ENCODE assay signal across 25 cellular contexts in genomic region chr12:2347137-2347843, GRCh38.
DNase-seq lines count a peak whose midpoint lies in the region; ATAC-seq, FAIRE-seq and TF ChIP-seq lines count a peak whose summit lies in the region.
"Had no signal": no experiment of that assay in that cellular context is flagged by ENCODE, and none has a peak within 500 bp of the region (broad histone marks: within the 10 kb centered on the region; RNA-seq: fewer than 3 reads in every experiment).

No MANE protein-coding gene starts in this region.

- H3K27me3 Mint-ChIP-seq in astrocyte (ENCODE audit: low read depth, unreplicated experiment): peaks cover 30% of the 10 kb centered on the region
- H3K27me3 Mint-ChIP-seq: stimulated activated naive CD8-positive, alpha-beta T cell treated with anti-CD3 and anti-CD28 coated beads, Interleukin-15, Interleukin-2, amounts not matched to agents 100 ng/mL and 50 ng/mL, for 24 hours had no signal

- no peak overlapping the region for H3K18ac ChIP-seq in mesendoderm (ENCODE audit: low read length)

- intact Hi-C loops in stomach (cut with DNase I; ENCODE audit: low total_unique reads): no loop called here

- H3K4me3 Mint-ChIP-seq in astrocyte (ENCODE audit: unreplicated experiment): no peak overlapping the region
- H3K4me3 Mint-ChIP-seq: activated CD4-positive, alpha-beta T cell treated with anti-CD3 and anti-CD28 coated beads, Interleukin-2, amount 10 ng/mL, durations not matched to agents 24 days and 14 days; GM23338; stimulated activated naive CD8-positive, alpha-beta T cell treated with anti-CD3 and anti-CD28 coated beads, Interleukin-15, Interleukin-2, amounts not matched to agents 100 ng/mL and 50 ng/mL, for 24 hours had no signal

- DNase-seq in EL: peak; percentile 31
- no peak for DNase-seq in astrocyte (ENCODE audit: low read depth)
- DNase-seq in islet precursor cell: peak; percentile 26
- DNase-seq in stomach: no peak
- DNase-seq in mesendoderm: no peak
- no peak for DNase-seq in NCI-H2171 (lab: John Stamatoyannopoulos, UW)
- DNase-seq: ACHN; activated CD4-positive, alpha-beta T cell treated with anti-CD3 and anti-CD28 coated beads, Interleukin-2, amount 10 ng/mL, durations not matched to agents 24 days and 14 days; body of pancreas; Calu3; MM.1S; mucosa of descending colon; NCI-H1436 treated with DMSO at 0.1 percent for 48 hours; NCI-H2171 treated with DMSO at 0.1 percent for 48 hours; NCI-H524 treated with DMSO at 0.1 percent for 48 hours; SK-N-SH; stimulated activated CD4-positive, alpha-beta T cell treated with anti-CD3 and anti-CD28 coated beads, Interleukin-4, amount 100 ng/mL, for 4 hours had no signal

- ATAC-seq in HG03520 (IDR thresholded peaks at IDR 0.05; ENCODE audit: unreplicated experiment) (no peak), GM18858 (IDR thresholded peaks at IDR 0.05; ENCODE audit: unreplicated experiment) (no peak)
- ATAC-seq: activated naive CD4-positive, alpha-beta T cell treated with anti-CD3 and anti-CD28 coated beads, Interleukin-2, amount 50 U/mL, for 72 hours; body of pancreas; GM23338 had no signal

- no peak overlapping the region for H3K56ac ChIP-seq in mesendoderm (ENCODE audit: low read length)

- H3K36me3 ChIP-seq in astrocyte (ENCODE audit: insufficient read depth, low read length) (no peaks in the 10 kb centered on the region), stomach (no peaks in the 10 kb centered on the region), mesendoderm (ENCODE audit: control insufficient read depth, insufficient read depth, low read length) (no peaks in the 10 kb centered on the region)
- H3K36me3 ChIP-seq: neutrophil had no signal

- H3K79me1 ChIP-seq in mesendoderm (ENCODE audit: low read length): no peaks in the 10 kb centered on the region

- no peak overlapping the region for H2AFZ ChIP-seq in astrocyte (ENCODE audit: low read depth, low read length)
- H2AFZ ChIP-seq: GM23338 had no signal

- H2BK120ac ChIP-seq in mesendoderm (ENCODE audit: low read depth, low read length): no peak overlapping the region

- H3K4me2 ChIP-seq in astrocyte (ENCODE audit: low read length) (no peak overlapping the region), mesendoderm (ENCODE audit: low read length) (no peak overlapping the region)
- H3K4me2 ChIP-seq: GM23338, SK-N-SH had no signal

- no peak for FAIRE-seq in astrocyte (lab: Jason Lieb, UNC)
- FAIRE-seq: colon had no signal

- TF ChIP-seq CTCF in astrocyte (IDR thresholded peaks at IDR 0.05; ENCODE audit: insufficient read depth, low read depth, low read length) (no peak), stomach (IDR thresholded peaks at IDR 0.05) (no peak)

- H3K9ac ChIP-seq in astrocyte (ENCODE audit: low read length): no peak overlapping the region
- no peak overlapping the region for H3K9ac ChIP-seq in mesendoderm (ENCODE audit: low read length)
- H3K9ac ChIP-seq: SK-N-SH had no signal

- TF ChIP-seq POLR2A in stomach (IDR thresholded peaks at IDR 0.05): no peak

- H3K27ac ChIP-seq in astrocyte (ENCODE audit: low read depth, low read length) (no peak overlapping the region), stomach (peak overlapping the region in 3 of 5 donors; percentile 54 to 82 (median 61)), mesendoderm (ENCODE audit: low read depth, low read length) (no peak overlapping the region)
- H3K27ac ChIP-seq: body of pancreas, C4-2B, neutrophil had no signal

- H2BK5ac ChIP-seq in mesendoderm (ENCODE audit: low read length): no peak overlapping the region

- no peak overlapping the region for H3K4ac ChIP-seq in mesendoderm (ENCODE audit: low read depth, low read length)

- H3K27ac Mint-ChIP-seq in astrocyte (ENCODE audit: unreplicated experiment): peak overlapping the region; percentile 55
- H3K27ac Mint-ChIP-seq: activated CD4-positive, alpha-beta T cell treated with anti-CD3 and anti-CD28 coated beads, Interleukin-2, amount 10 ng/mL, durations not matched to agents 24 days and 14 days; activated naive CD4-positive, alpha-beta T cell treated with anti-CD3 and anti-CD28 coated beads, Interleukin-2, amount 50 U/mL, for 72 hours; GM23338; stimulated activated naive CD8-positive, alpha-beta T cell treated with anti-CD3 and anti-CD28 coated beads, Interleukin-15, Interleukin-2, amounts not matched to agents 100 ng/mL and 50 ng/mL, for 24 hours had no signal

- no peaks in the 10 kb centered on the region for H3K4me1 ChIP-seq in astrocyte (ENCODE audit: insufficient read depth, low read length)
- H3K4me1 ChIP-seq in stomach: peaks cover 6 to 65% (median 38%) of the 10 kb centered on the region in 4 donors
- H3K4me1 ChIP-seq in mesendoderm (ENCODE audit: control insufficient read depth, low read depth, low read length): no peaks in the 10 kb centered on the region
- H3K4me1 ChIP-seq: body of pancreas had no signal

- TF ChIP-seq EP300 in stomach (IDR thresholded peaks at IDR 0.05): no peak

- H4K5ac ChIP-seq in mesendoderm (ENCODE audit: low read length): no peak overlapping the region

- H4K20me1 ChIP-seq in astrocyte (ENCODE audit: insufficient read depth, low read length): no peaks in the 10 kb centered on the region

- H3K9me3 ChIP-seq in astrocyte (ENCODE audit: insufficient read depth, low read depth, low read length) (no peaks in the 10 kb centered on the region), stomach (no peaks in the 10 kb centered on the region)
- H3K9me3 ChIP-seq: body of pancreas, mucosa of descending colon, neutrophil, SK-N-SH had no signal

- H3K4me3 ChIP-seq in astrocyte (ENCODE audit: insufficient read depth, low read depth, low read length): no peak overlapping the region
- no peak overlapping the region for H3K4me3 ChIP-seq in stomach
- H3K4me3 ChIP-seq in mesendoderm (ENCODE audit: low read length): no peak overlapping the region
- H3K4me3 ChIP-seq: body of pancreas, GM23338, mucosa of descending colon had no signal

- H3K4me1 Mint-ChIP-seq in astrocyte (ENCODE audit: low read depth, unreplicated experiment): no peaks in the 10 kb centered on the region
- H3K4me1 Mint-ChIP-seq: activated CD4-positive, alpha-beta T cell treated with anti-CD3 and anti-CD28 coated beads, Interleukin-2, amount 10 ng/mL, durations not matched to agents 24 days and 14 days had no signal

- no peak overlapping the region for H3K23ac ChIP-seq in mesendoderm (ENCODE audit: low read length)

- 84 to 91% (median 87%) methylated on average over 6 of the region's 6 CpGs for WGBS in stomach, 5 donors
- no CpG with 5 or more reads among the region's 6 CpGs for WGBS in mesendoderm (ENCODE audit: extremely low coverage, insufficient coverage, low lambda C conversion rate)

- no peak overlapping the region for H4K8ac ChIP-seq in mesendoderm (ENCODE audit: low read depth, low read length)

- no peaks in the 10 kb centered on the region for H3K79me2 ChIP-seq in astrocyte (ENCODE audit: insufficient read depth, low read length)
- no peaks in the 10 kb centered on the region for H3K79me2 ChIP-seq in mesendoderm (ENCODE audit: control insufficient read depth, insufficient read depth, low read length)

- H3K9me3 Mint-ChIP-seq in astrocyte (ENCODE audit: unreplicated experiment): no peaks in the 10 kb centered on the region
- H3K9me3 Mint-ChIP-seq: activated CD4-positive, alpha-beta T cell treated with anti-CD3 and anti-CD28 coated beads, Interleukin-2, amount 10 ng/mL, durations not matched to agents 24 days and 14 days; activated naive CD4-positive, alpha-beta T cell treated with anti-CD3 and anti-CD28 coated beads, Interleukin-2, amount 50 U/mL, for 72 hours; GM23338; stimulated activated naive CD8-positive, alpha-beta T cell treated with anti-CD3 and anti-CD28 coated beads, Interleukin-15, Interleukin-2, amounts not matched to agents 100 ng/mL and 50 ng/mL, for 24 hours had no signal

- no peak overlapping the region for H2AK5ac ChIP-seq in mesendoderm (ENCODE audit: low read length)

- no peak overlapping the region for H2BK15ac ChIP-seq in mesendoderm (replicated peaks; ENCODE audit: low read depth)

- peaks cover 4% of the 10 kb centered on the region for H3K36me3 Mint-ChIP-seq in astrocyte (ENCODE audit: low read depth, unreplicated experiment)
- H3K36me3 Mint-ChIP-seq: activated naive CD4-positive, alpha-beta T cell treated with anti-CD3 and anti-CD28 coated beads, Interleukin-2, amount 50 U/mL, for 72 hours had no signal

- H3K27me3 ChIP-seq in astrocyte (ENCODE audit: insufficient read depth, low read length) (no peaks in the 10 kb centered on the region), stomach (peaks cover 0 to 3% (median 0%) of the 10 kb centered on the region in 3 donors), mesendoderm (ENCODE audit: insufficient read depth, low read length, poor library complexity) (no peaks in the 10 kb centered on the region)
- H3K27me3 ChIP-seq: body of pancreas, neutrophil had no signal

Comparison
In these comparisons a context has a peak if more than half of its experiments do, and no peak if none do; other contexts are left out.
1. DNase-seq: peak in EL (single experiment) and islet precursor cell (single experiment); none in astrocyte (single experiment), stomach (single experiment), mesendoderm (single experiment) and NCI-H2171 (single experiment).
2. H3K27ac ChIP-seq: peak in stomach (3 of 5); none in astrocyte (single experiment) and mesendoderm (single experiment).